In genomic region chrX:77900688-77901087, GRCh38 we compare ENCODE assay signal across 8 cellular contexts. TPM values are rescaled to one million over a fixed set of nuclear protein-coding genes. Genes with fewer than 3 reads are reported as not detected.
DNase-seq lines count a peak whose midpoint lies in the region; ATAC-seq and TF ChIP-seq lines count a peak whose summit lies in the region.

No MANE protein-coding gene starts in this region.

- H3F3A ChIP-seq in SU-DHL-6 (ENCODE audit: insufficient read depth) = peaks cover 11% of the 10 kb centered on the region; the same call in 1 of the 2 replicates
- no peaks in the 10 kb centered on the region for H3F3A ChIP-seq in smooth muscle cell (ENCODE audit: low read depth)

- peak overlapping the region; percentile 80 for H3K9ac ChIP-seq in SU-DHL-6 (ENCODE audit: low read length)
- peak overlapping the region; percentile 87 for H3K9ac ChIP-seq in smooth muscle cell (ENCODE audit: low read depth)

- H3K27me3 ChIP-seq in HL-60 (ENCODE audit: insufficient read depth, poor library complexity, severe bottlenecking) (no peaks in the 10 kb centered on the region), SU-DHL-6 (ENCODE audit: low read length) (no peaks in the 10 kb centered on the region), smooth muscle cell (ENCODE audit: low read depth) (no peaks in the 10 kb centered on the region)

- no peak overlapping the region for H2AFZ ChIP-seq in SU-DHL-6 (ENCODE audit: low read depth, low read length, severe bottlenecking)
- no peak overlapping the region for H2AFZ ChIP-seq in smooth muscle cell (ENCODE audit: low read depth)

- intact Hi-C loops in posterior vena cava (cut with DNase I) = no loop called here

- H3K9me2 ChIP-seq in SU-DHL-6 (replicated peaks; ENCODE audit: insufficient read depth, low read length) = no peaks in the 10 kb centered on the region

- H3K4me3 ChIP-seq in HL-60 (replicated peaks; ENCODE audit: insufficient read depth, low read length) = peak overlapping the region; percentile 60
- peak overlapping the region; percentile 79 for H3K4me3 ChIP-seq in SU-DHL-6 (ENCODE audit: insufficient read depth, low read length, poor library complexity, severe bottlenecking)
- H3K4me3 ChIP-seq in fibroblast of mammary gland (ENCODE audit: control insufficient read depth, low read depth, low read length) = peak overlapping the region; percentile 76
- H3K4me3 ChIP-seq in smooth muscle cell = peak overlapping the region; percentile 68

- H3K27ac ChIP-seq in HL-60 (replicated peaks) = peak overlapping the region; percentile 78
- peak overlapping the region; percentile 40; the same call in 1 of the 2 replicates for H3K27ac ChIP-seq in SU-DHL-6 (ENCODE audit: low read depth, low read length)
- H3K27ac ChIP-seq in smooth muscle cell (ENCODE audit: low read depth) = peak overlapping the region; percentile 88

- no peak for TF ChIP-seq CTCF in HL-60 (IDR thresholded peaks at IDR 0.05; ENCODE audit: insufficient read depth, low read length)
- no peak for TF ChIP-seq CTCF in SU-DHL-6 (IDR thresholded peaks at IDR 0.05; ENCODE audit: insufficient read depth, low read length, poor library complexity, severe bottlenecking)
- no peak for TF ChIP-seq CTCF in fibroblast of mammary gland (conservative IDR thresholded peaks at IDR 0.05; ENCODE audit: control insufficient read depth, insufficient read depth, low read depth, low read length)
- no peak for TF ChIP-seq CTCF in smooth muscle cell (IDR thresholded peaks at IDR 0.05; ENCODE audit: borderline replicate concordance, insufficient read depth, poor library complexity, severe bottlenecking)

- CTCF ChIA-PET in HEK293T (lab: Yijun Ruan, JAX) = interaction anchor here (0.5 kb wide), 1 partner anchor 278 kb away, joined by 3 read pairs; no protein-coding TSS in a partner anchor

- 74% methylated on average over 1 of the region's 1 CpG for WGBS in smooth muscle cell (ENCODE audit: low lambda C conversion rate)

- H3K9me3 ChIP-seq in SU-DHL-6 (ENCODE audit: insufficient read depth, low read length) (no peaks in the 10 kb centered on the region), smooth muscle cell (replicated peaks; ENCODE audit: low read depth) (no peaks in the 10 kb centered on the region)

- peaks cover 4% of the 10 kb centered on the region for H3K4me1 ChIP-seq in smooth muscle cell (ENCODE audit: low read depth)

- POLR2A ChIA-PET in HEK293T (lab: Yijun Ruan, JAX) = interaction anchor here (2.7 kb wide), 1 partner anchor 12 kb away, joined by 13 read pairs; no protein-coding TSS in a partner anchor

- H3K36me3 ChIP-seq in SU-DHL-6 (ENCODE audit: low read length) (0 out of 2 replicates have a peak, but pooled peaks cover 7% of the 10 kb centered on the region), smooth muscle cell (ENCODE audit: low read depth) (no peaks in the 10 kb centered on the region)

- H3K79me2 ChIP-seq in SU-DHL-6 (ENCODE audit: insufficient read depth, low read length) (peaks cover 32% of the 10 kb centered on the region), smooth muscle cell (ENCODE audit: low read depth) (peaks cover 25% of the 10 kb centered on the region)

- no peaks in the 10 kb centered on the region for H4K20me1 ChIP-seq in SU-DHL-6 (ENCODE audit: low read depth, low read length)
- peaks cover 3% of the 10 kb centered on the region for H4K20me1 ChIP-seq in smooth muscle cell (ENCODE audit: low read depth)

- DNase-seq in HL-60 (ENCODE audit: low read depth in 1 of 2, low spot score in 1 of 2) (peak; percentile 18 to 56), fibroblast of mammary gland (ENCODE audit: low read depth) (peak; percentile 28), smooth muscle cell (lab: John Stamatoyannopoulos, UW; ENCODE audit: unreplicated experiment) (no peak), posterior vena cava (ENCODE audit: low spot score) (no peak), HEK293T (ENCODE audit: extremely low spot score) (no peak)

- ATAC-seq in GM19467 (IDR thresholded peaks at IDR 0.05; ENCODE audit: unreplicated experiment) = no peak
- no peak for ATAC-seq in GM21717 (IDR thresholded peaks at IDR 0.05; ENCODE audit: unreplicated experiment)

- H3K4me2 ChIP-seq in SU-DHL-6 (ENCODE audit: low read depth, low read length, poor library complexity, severe bottlenecking) (peak overlapping the region; percentile 95), smooth muscle cell (peak overlapping the region; percentile 78)

TF ChIP-seq in HEK293T, 16 proteins besides CTCF, POLR2A, EP300 and RAD21:
- TF ChIP-seq SP1 (IDR thresholded peaks at IDR 0.05) (no peak), TARDBP (IDR thresholded peaks at IDR 0.05) (no peak), BHLHE40 (IDR thresholded peaks at IDR 0.05; ENCODE audit: borderline replicate concordance) (no peak), HDGF (IDR thresholded peaks at IDR 0.05; ENCODE audit: borderline replicate concordance) (no peak), NFRKB (IDR thresholded peaks at IDR 0.05) (no peak)

RNA-seq across cellular contexts. Expression of gene COX7B, which starts 1.4 kb away (rescaled TPM):
- total RNA-seq in smooth muscle cell (503 and 535 TPM in 2 replicates), posterior vena cava (100 to 1,000 TPM; 276 to 335 TPM)
- polyA plus RNA-seq in smooth muscle cell = 448 and 483 TPM in 2 replicates

RNA-seq across cellular contexts. Expression of gene MAGT1, which starts 5.5 kb away (rescaled TPM):
- 122 and 129 TPM in 2 replicates for total RNA-seq in smooth muscle cell
- polyA plus RNA-seq in smooth muscle cell = 39.3 and 48.0 TPM in 2 replicates
- 10 to 100 TPM; 46.3 to 58.1 TPM for total RNA-seq in posterior vena cava

RNA-seq across cellular contexts. Expression of gene ATP7A, which starts 9.8 kb away (rescaled TPM):
- total RNA-seq in smooth muscle cell (20.5 and 24.4 TPM in 2 replicates), posterior vena cava (10 to 100 TPM; 10.8 to 11.9 TPM)
- polyA plus RNA-seq in smooth muscle cell = 4.2 and 7.2 TPM in 2 replicates

Comparison
In these comparisons a context has a peak if more than half of its experiments do, and no peak if none do; other contexts are left out.
1. DNase-seq: peak in HL-60 (2 of 2) and fibroblast of mammary gland (single experiment); none in smooth muscle cell (single experiment), posterior vena cava (single experiment) and HEK293T (single experiment).
2. Peak in every context shown above with its lines, with median percentiles within 50 percentile points of each other: H3K27ac ChIP-seq and H3K4me3 ChIP-seq.